8 cellular contexts compared by ENCODE assay signal in the genomic region with DNA sequence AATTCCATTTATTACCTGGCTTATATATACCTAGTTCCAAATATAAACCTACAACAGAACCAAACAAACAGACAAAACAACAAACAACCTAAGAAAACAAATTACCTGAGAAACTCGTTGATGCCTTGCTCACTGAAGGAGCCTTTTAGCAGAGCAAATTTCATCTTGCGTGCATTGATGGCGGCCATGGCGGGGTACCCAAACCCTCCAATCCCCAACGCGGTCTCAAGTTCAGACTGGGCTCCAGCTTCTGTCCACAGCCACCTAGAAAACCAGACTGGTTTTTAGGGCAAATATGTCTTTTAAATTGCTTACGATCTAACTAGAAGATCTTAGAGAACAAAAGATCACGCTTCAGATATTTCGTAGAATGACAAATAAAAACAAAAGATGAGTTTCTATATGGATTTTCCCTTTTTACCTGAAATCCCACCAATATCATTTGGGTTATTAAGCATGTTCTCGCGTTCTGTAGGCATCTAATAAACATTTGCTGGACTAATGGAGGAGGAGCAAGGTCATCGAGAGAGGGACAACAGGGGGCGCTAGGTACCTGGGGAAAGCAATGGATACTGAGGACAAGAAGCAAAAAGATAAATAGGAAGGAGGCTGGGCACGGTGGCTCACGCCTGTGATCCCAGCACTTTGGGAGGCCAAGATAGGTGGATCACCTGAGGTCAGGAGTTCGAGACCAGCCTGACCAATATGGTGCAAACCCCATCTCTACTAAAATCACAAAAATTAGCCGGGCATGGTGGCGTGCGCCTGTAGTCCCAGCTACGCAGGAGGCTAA. TPM values are rescaled to one million over a fixed set of nuclear protein-coding genes. Genes with fewer than 3 reads are reported as not detected.
A peak's percentile ranks its signal among the peaks of the same experiment; 100 is the strongest.
DNase-seq lines count a peak whose midpoint lies in the region; ATAC-seq and TF ChIP-seq lines count a peak whose summit lies in the region.

No MANE protein-coding gene starts in this region.

- intact Hi-C loops in sciatic nerve (cut with DNase I) = no loop called here
- intact Hi-C loops in vagina (cut with DNase I) = no loop called here

- no peaks in the 10 kb centered on the region for H3K4me1 Mint-ChIP-seq in endodermal cell

- no peaks in the 10 kb centered on the region for H3K9me3 ChIP-seq in RWPE2 (ENCODE audit: severe bottlenecking)
- H3K9me3 ChIP-seq in endodermal cell (ENCODE audit: control insufficient read depth, low read length) = no peaks in the 10 kb centered on the region
- no peaks in the 10 kb centered on the region for H3K9me3 ChIP-seq in vagina

- no peak overlapping the region for H3K4me3 ChIP-seq in GM06990 (replicated peaks; ENCODE audit: low read depth, low read length)
- H3K4me3 ChIP-seq in RWPE2 (ENCODE audit: severe bottlenecking) = no peak overlapping the region
- H3K4me3 ChIP-seq in endodermal cell (ENCODE audit: low read length) = no peak overlapping the region
- no peak overlapping the region for H3K4me3 ChIP-seq in vagina

- H3K4me3 Mint-ChIP-seq in endodermal cell = no peak overlapping the region

- no peak overlapping the region for H3K27ac Mint-ChIP-seq in endodermal cell

- ATAC-seq in RWPE2 (ENCODE audit: low read depth) (no peak), sciatic nerve (no peak), GM21367 (IDR thresholded peaks at IDR 0.05; ENCODE audit: unreplicated experiment) (no peak)

- H3K4me1 ChIP-seq in RWPE2 (ENCODE audit: insufficient read depth, poor library complexity, severe bottlenecking) (no peaks in the 10 kb centered on the region), endodermal cell (ENCODE audit: control insufficient read depth, insufficient read depth, low read length) (no peaks in the 10 kb centered on the region), vagina (no peaks in the 10 kb centered on the region)

- no peak overlapping the region for H3K9ac ChIP-seq in endodermal cell (ENCODE audit: extremely low read depth, low read length, poor library complexity, severe bottlenecking)

- TF ChIP-seq CTCF in 22Rv1 (IDR thresholded peaks at IDR 0.05) (peak; percentile 76), GM06990 (IDR thresholded peaks at IDR 0.05; ENCODE audit: insufficient read depth, low read length, poor library complexity, severe bottlenecking) (peak; percentile 48), RWPE2 (IDR thresholded peaks at IDR 0.05; ENCODE audit: poor library complexity, severe bottlenecking) (peak; percentile 20), endodermal cell (conservative IDR thresholded peaks at IDR 0.05) (peak; percentile 74), vagina (IDR thresholded peaks at IDR 0.05) (no peak)

- H3K27me3 Mint-ChIP-seq in endodermal cell (ENCODE audit: insufficient read depth) = no peaks in the 10 kb centered on the region

- 89 to 93% methylated on average over 13 to 20 of the region's 20 CpGs for WGBS in endodermal cell (ENCODE audit: insufficient coverage in 1 of 2, insufficient read length in 1 of 2), 2 experiments

- H3K27ac ChIP-seq in 22Rv1 (0 out of 2 replicates have a peak overlapping the region, but pooled peaks have one; percentile 12), RWPE2 (ENCODE audit: poor library complexity, severe bottlenecking) (no peak overlapping the region), endodermal cell (ENCODE audit: low read depth, low read length) (no peak overlapping the region), vagina (no peak overlapping the region)

- H3K36me3 Mint-ChIP-seq in endodermal cell (ENCODE audit: low read depth) = peaks cover 94% of the 10 kb centered on the region

- DNase-seq in GM06990 (ENCODE audit: extremely low read depth, insufficient read length) (no peak), RWPE2 (ENCODE audit: low spot score) (no peak), endodermal cell (peak; percentile 87), globus pallidus (ENCODE audit: low spot score) (no peak), sciatic nerve (ENCODE audit: low spot score) (no peak), vagina (ENCODE audit: extremely low spot score in 2 of 2) (no peak)

- H3K27me3 ChIP-seq in GM06990 (replicated peaks; ENCODE audit: control insufficient read depth, insufficient read depth, low read length) (no peaks in the 10 kb centered on the region), RWPE2 (ENCODE audit: insufficient read depth, poor library complexity, severe bottlenecking) (no peaks in the 10 kb centered on the region), endodermal cell (ENCODE audit: control insufficient read depth, insufficient read depth, low read length, poor library complexity, severe bottlenecking) (no peaks in the 10 kb centered on the region), vagina (no peaks in the 10 kb centered on the region)

- no peak for TF ChIP-seq POLR2A in vagina (IDR thresholded peaks at IDR 0.05)

- no peaks in the 10 kb centered on the region for H3K9me3 Mint-ChIP-seq in endodermal cell

- peaks cover 32% of the 10 kb centered on the region for H3K36me3 ChIP-seq in GM06990 (ENCODE audit: control insufficient read depth, insufficient read depth, low read length)
- peaks cover 96% of the 10 kb centered on the region for H3K36me3 ChIP-seq in RWPE2 (ENCODE audit: low read depth)
- H3K36me3 ChIP-seq in endodermal cell (ENCODE audit: control insufficient read depth, insufficient read depth, low read length) = peaks cover 94% of the 10 kb centered on the region
- H3K36me3 ChIP-seq in vagina = peaks cover 0 to 89% of the 10 kb centered on the region in 2 donors

RNA-seq across cellular contexts. Expression of a gene that starts 25.2 kb away (rescaled TPM):
- total RNA-seq in endodermal cell (100 to 1,000 TPM; 402 to 408 TPM), sciatic nerve (95.4 TPM), vagina (55.0 TPM)
- polyA plus RNA-seq in endodermal cell (2013, experiment 1 of 2) = 325 TPM
- polyA plus RNA-seq in endodermal cell (2013, experiment 2 of 2) = 329 TPM

Comparison
In these comparisons a context has a peak if more than half of its experiments do, and no peak if none do; other contexts are left out.
1. CTCF ChIP-seq: peak in 22Rv1 (single experiment), GM06990 (single experiment), RWPE2 (single experiment) and endodermal cell (single experiment); none in vagina (0 of 3).